ENCODE assay signal across 8 cellular contexts in genomic region chr15:78808550-78808949, GRCh38. TPM values are rescaled to one million over a fixed set of nuclear protein-coding genes. Genes with fewer than 3 reads are reported as not detected.
A peak's percentile ranks its signal among the peaks of the same experiment; 100 is the strongest.
DNase-seq lines count a peak whose midpoint lies in the region; TF ChIP-seq lines count a peak whose summit lies in the region.

No MANE protein-coding gene starts in this region.

- intact Hi-C loops in colonic mucosa (cut with DNase I) = no loop called here

- peaks cover 3% of the 10 kb centered on the region for H3K36me3 Mint-ChIP-seq in neural crest cell (ENCODE audit: low read depth)

- H3K4me3 Mint-ChIP-seq in neural crest cell = peak overlapping the region; percentile 86

- H3K9me3 ChIP-seq in colonic mucosa = no peaks in the 10 kb centered on the region

- H3K4me1 ChIP-seq in colonic mucosa = peaks cover 9% of the 10 kb centered on the region

- TF ChIP-seq CTCF in colonic mucosa (IDR thresholded peaks at IDR 0.05) (no peak), neural crest cell (conservative IDR thresholded peaks at IDR 0.05) (peak; percentile 64)

- H3K27ac Mint-ChIP-seq in neural crest cell (ENCODE audit: unreplicated experiment) = no peak overlapping the region

- DNase-seq in stimulated activated CD4-positive, alpha-beta T cell treated with anti-CD3 and anti-CD28 coated beads, Interleukin-15, amount 100 ng/mL, for 24 hours = peak; percentile 37
- DNase-seq in stimulated activated CD4-positive, alpha-beta T cell treated with anti-CD3 and anti-CD28 coated beads, Interleukin-12 subunit alpha, Interleukin-12 subunit beta, amount 100 ng/mL, for 4 hours = no peak
- DNase-seq in NCI-H82 treated with DMSO at 0.1 percent for 48 hours (lab: John Stamatoyannopoulos, UW; ENCODE audit: unreplicated experiment) (peak; percentile 4), colonic mucosa (peak; percentile 31), neural crest cell (ENCODE audit: low read depth, low spot score) (no peak), glomerular visceral epithelial cell (ENCODE audit: extremely low spot score) (no peak), middle frontal gyrus (ENCODE audit: extremely low spot score, low spot score) (no peak)
- no peak for DNase-seq in central memory CD4-positive, alpha-beta T cell

- no peaks in the 10 kb centered on the region for H3K27me3 Mint-ChIP-seq in neural crest cell (ENCODE audit: low read depth)

- no peak overlapping the region for H3K27ac ChIP-seq in colonic mucosa

- no peak overlapping the region for H3K9ac ChIP-seq in colonic mucosa (ENCODE audit: low read depth in 2 of 2, low read length in 2 of 2)

- peaks cover 3% of the 10 kb centered on the region for H3K9me3 Mint-ChIP-seq in neural crest cell

- H3K4me3 ChIP-seq in colonic mucosa = no peak overlapping the region

- no peaks in the 10 kb centered on the region for H3K36me3 ChIP-seq in colonic mucosa

- peaks cover 40% of the 10 kb centered on the region for H3K4me1 Mint-ChIP-seq in neural crest cell

- H3K27me3 ChIP-seq in colonic mucosa = peaks cover 23% of the 10 kb centered on the region

RNA-seq across cellular contexts. Expression of gene ADAMTS7, which starts 2.7 kb away (rescaled TPM):
- total RNA-seq in colonic mucosa = 1 to 10 TPM; 1.6 to 1.8 TPM
- 62.9 and 68.2 TPM in 2 replicates for total RNA-seq in neural crest cell

Comparison
In these comparisons a context has a peak if more than half of its experiments do, and no peak if none do; other contexts are left out.
1. DNase-seq: peak in stimulated activated CD4-positive, alpha-beta T cell treated with anti-CD3 and anti-CD28 coated beads, Interleukin-15, amount 100 ng/mL, for 24 hours (single experiment), NCI-H82 treated with DMSO at 0.1 percent for 48 hours (single experiment) and colonic mucosa (single experiment); none in stimulated activated CD4-positive, alpha-beta T cell treated with anti-CD3 and anti-CD28 coated beads, Interleukin-12 subunit alpha, Interleukin-12 subunit beta, amount 100 ng/mL, for 4 hours (single experiment), neural crest cell (single experiment), glomerular visceral epithelial cell (single experiment), middle frontal gyrus (single experiment) and central memory CD4-positive, alpha-beta T cell (single experiment).
2. RNA of gene ADAMTS7, which starts 2.7 kb away (total RNA-seq): 62.9 to 68.2 TPM in neural crest cell; 1.6 to 1.8 TPM in colonic mucosa; every median in the first group is over 10 times any median in the second.